ENCODE assay signal across 18 cellular contexts in the genomic region with DNA sequence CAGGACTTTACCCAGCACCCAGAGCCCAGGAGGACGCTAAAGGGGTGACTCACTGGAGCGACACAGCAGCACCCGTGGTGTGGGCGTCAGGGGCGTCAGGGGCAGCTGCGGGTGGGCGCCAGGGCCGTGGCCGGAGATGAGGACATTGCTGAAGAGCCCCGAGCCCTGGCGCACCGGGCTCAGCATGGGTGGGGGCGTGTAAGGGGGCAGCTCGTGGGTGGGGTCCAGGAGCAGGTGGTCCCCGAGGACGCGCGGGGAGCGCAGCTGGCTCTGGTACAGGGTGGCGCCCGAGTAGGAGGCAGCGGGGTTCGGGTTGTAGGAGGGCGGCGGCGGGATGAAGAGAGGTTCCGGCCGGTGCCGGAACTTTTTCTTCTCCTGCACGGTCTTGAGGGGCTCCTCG.
"Had no signal": no experiment of that assay in that cellular context is flagged by ENCODE, and none has a peak within 500 bp of the region (broad histone marks: within the 10 kb centered on the region; RNA-seq: fewer than 3 reads in every experiment).

No MANE protein-coding gene starts in this region.

- H3K9me3 Mint-ChIP-seq: activated CD4-positive, alpha-beta T cell treated with anti-CD3 and anti-CD28 coated beads, Interleukin-2, amount 10 ng/mL, durations not matched to agents 7 days and 5 days; activated naive CD8-positive, alpha-beta T cell treated with anti-CD3 and anti-CD28 coated beads, Interleukin-2, amount 50 U/mL, for 24 hours; activated T-cell treated with anti-CD3 and anti-CD28 coated beads, Interleukin-2, amount 50 U/mL, for 72 hours; mesothelial cell of epicardium; naive thymus-derived CD8-positive, alpha-beta T cell had no signal

- ATAC-seq: activated CD4-positive, CD25-positive, alpha-beta regulatory T cell treated with anti-CD3 and anti-CD28 coated beads, Interleukin-2, amount 50 U/mL, for 24 hours; activated naive CD8-positive, alpha-beta T cell treated with anti-CD3 and anti-CD28 coated beads, Interleukin-2, amount 50 U/mL, for 24 hours; activated T-cell treated with anti-CD3 and anti-CD28 coated beads, Interleukin-2, amount 50 U/mL, for 72 hours; left lung; naive thymus-derived CD8-positive, alpha-beta T cell had no signal

- H3K36me3 ChIP-seq: ovary, thoracic aorta had no signal

- DNase-seq: activated CD4-positive, alpha-beta T cell treated with anti-CD3 and anti-CD28 coated beads, Interleukin-2, amount 10 ng/mL, durations not matched to agents 7 days and 5 days; activated gamma-delta T cell; activated naive CD4-positive, alpha-beta T cell treated with anti-CD3 and anti-CD28 coated beads, Interleukin-2, amount 50 U/mL, for 16 hours; activated naive CD8-positive, alpha-beta T cell treated with anti-CD3 and anti-CD28 coated beads, Interleukin-2, amount 50 U/mL, for 24 hours; activated T-cell treated with anti-CD3 and anti-CD28 coated beads, Interleukin-2, amount 50 U/mL, for 72 hours; kidney glomerular epithelial cell; left lung; naive thymus-derived CD8-positive, alpha-beta T cell; ovary; SK-N-SH; stimulated activated CD4-positive, alpha-beta T cell treated with anti-CD3 and anti-CD28 coated beads, Interleukin-12 subunit alpha, Interleukin-12 subunit beta, amount 100 ng/mL, for 4 hours; stimulated activated CD4-positive, alpha-beta T cell treated with anti-CD3 and anti-CD28 coated beads, Interleukin-4, amount 100 ng/mL, for 4 hours had no signal

- H3K4me3 ChIP-seq: left lung, ovary, thoracic aorta, upper lobe of left lung had no signal

- H3K27me3 Mint-ChIP-seq: activated CD4-positive, alpha-beta T cell treated with anti-CD3 and anti-CD28 coated beads, Interleukin-2, amount 10 ng/mL, durations not matched to agents 7 days and 5 days; activated naive CD8-positive, alpha-beta T cell treated with anti-CD3 and anti-CD28 coated beads, Interleukin-2, amount 50 U/mL, for 24 hours; naive thymus-derived CD8-positive, alpha-beta T cell had no signal

- H3K27ac Mint-ChIP-seq: activated CD4-positive, alpha-beta T cell treated with anti-CD3 and anti-CD28 coated beads, Interleukin-2, amount 10 ng/mL, durations not matched to agents 7 days and 5 days; activated naive CD8-positive, alpha-beta T cell treated with anti-CD3 and anti-CD28 coated beads, Interleukin-2, amount 50 U/mL, for 24 hours; activated T-cell treated with anti-CD3 and anti-CD28 coated beads, Interleukin-2, amount 50 U/mL, for 72 hours; mesothelial cell of epicardium had no signal

- H3K27ac ChIP-seq: epithelial cell of prostate, left lung, ovary, thoracic aorta, VCaP had no signal

- H3K9me3 ChIP-seq: left lung, ovary, SK-N-SH, thoracic aorta, upper lobe of left lung had no signal

- H3K4me3 Mint-ChIP-seq: activated CD4-positive, alpha-beta T cell treated with anti-CD3 and anti-CD28 coated beads, Interleukin-2, amount 10 ng/mL, durations not matched to agents 7 days and 5 days; activated naive CD8-positive, alpha-beta T cell treated with anti-CD3 and anti-CD28 coated beads, Interleukin-2, amount 50 U/mL, for 24 hours; activated T-cell treated with anti-CD3 and anti-CD28 coated beads, Interleukin-2, amount 50 U/mL, for 72 hours; mesothelial cell of epicardium; naive thymus-derived CD8-positive, alpha-beta T cell had no signal

- H3K4me1 ChIP-seq: left lung had no signal
